In genomic region chr4:76758290-76758882, GRCh38 we compare ENCODE assay signal across 8 cellular contexts.
DNase-seq lines count a peak whose midpoint lies in the region; ATAC-seq and TF ChIP-seq lines count a peak whose summit lies in the region.

No MANE protein-coding gene starts in this region.

- H3K36me3 ChIP-seq in adrenal gland (replicated peaks in 1 of 2) (no peaks in the 10 kb centered on the region), suprapubic skin (no peaks in the 10 kb centered on the region)

- intact Hi-C loops in adrenal gland (cut with DNase I) = loop anchor here in 1 of 2 donors (10.0 kb wide), 1 partner anchor 244 kb away; no protein-coding TSS in a partner anchor

- no peak for ATAC-seq in HG03139 (IDR thresholded peaks at IDR 0.05; ENCODE audit: unreplicated experiment)

- peak; percentile 45 for DNase-seq in NCI-H82 (lab: John Stamatoyannopoulos, UW)
- DNase-seq in NCI-H82 treated with DMSO at 0.1 percent for 48 hours (lab: John Stamatoyannopoulos, UW; ENCODE audit: unreplicated experiment) = no peak
- peak; percentile 49 for DNase-seq in LoVo (ENCODE audit: low spot score)
- DNase-seq in adrenal gland = peak; percentile 38 to 77 (median 63)
- DNase-seq in hepatic stellate cell (ENCODE audit: low spot score) = peak; percentile 50
- no peak for DNase-seq in suprapubic skin (ENCODE audit: low spot score in 2 of 2)
- DNase-seq in KG1 (lab: John Stamatoyannopoulos, UW) = no peak

- H3K27ac ChIP-seq in adrenal gland (peak overlapping the region in 2 of 5 donors; percentile 35 to 51), suprapubic skin (peak overlapping the region; percentile 5)

- no peak for TF ChIP-seq POLR2A in adrenal gland (IDR thresholded peaks at IDR 0.05)
- no peak for TF ChIP-seq POLR2A in suprapubic skin (IDR thresholded peaks at IDR 0.05)

- H3K27me3 ChIP-seq in adrenal gland = no peaks in the 10 kb centered on the region
- H3K27me3 ChIP-seq in suprapubic skin = no peaks in the 10 kb centered on the region

- H3K4me1 ChIP-seq in adrenal gland (replicated peaks in 1 of 2) (peaks cover 0 to 24% of the 10 kb centered on the region in 2 donors), suprapubic skin (peaks cover 12% of the 10 kb centered on the region)

- H3K4me3 ChIP-seq in adrenal gland = no peak overlapping the region
- H3K4me3 ChIP-seq in suprapubic skin = no peak overlapping the region

- TF ChIP-seq CTCF in adrenal gland (IDR thresholded peaks at IDR 0.05) = peak; percentile 65 to 84 (median 72)
- TF ChIP-seq CTCF in suprapubic skin (IDR thresholded peaks at IDR 0.05) = peak; percentile 46 to 66

- no peaks in the 10 kb centered on the region for H3K9me3 ChIP-seq in adrenal gland (replicated peaks in 1 of 3)
- no peaks in the 10 kb centered on the region for H3K9me3 ChIP-seq in suprapubic skin

- no peak for TF ChIP-seq EP300 in suprapubic skin (IDR thresholded peaks at IDR 0.05)

- 16 to 23% (median 20%) methylated on average over 4 of the region's 4 CpGs for WGBS in adrenal gland, 4 donors
- WGBS in suprapubic skin = 41% methylated on average over 4 of the region's 4 CpGs

Comparison
In these comparisons a context has a peak if more than half of its experiments do, and no peak if none do; other contexts are left out.
1. DNase-seq: peak in NCI-H82 (single experiment), LoVo (single experiment), adrenal gland (7 of 7) and hepatic stellate cell (single experiment); none in NCI-H82 treated with DMSO at 0.1 percent for 48 hours (single experiment), suprapubic skin (0 of 2) and KG1 (single experiment).